In genomic region chr4:170058745-170059144, GRCh38 we compare ENCODE assay signal across 9 cellular contexts.
"Had no signal": no experiment of that assay in that cellular context is flagged by ENCODE, and none has a peak within 500 bp of the region (broad histone marks: within the 10 kb centered on the region; RNA-seq: fewer than 3 reads in every experiment).

No MANE protein-coding gene starts in this region.

- H3K4me2 ChIP-seq: KMS-11 had no signal

- ATAC-seq: HCT116 had no signal

- H3K27ac Mint-ChIP-seq: HFFc6 had no signal

- H3K9me3 ChIP-seq: HAP-1 had no signal

- H3K9me3 Mint-ChIP-seq: HFFc6 had no signal

- DNase-seq: GM23248, GOT3, H7, HFFc6, KBM-7 had no signal

- H3K4me3 Mint-ChIP-seq: HFFc6 had no signal

- H3K9ac ChIP-seq: GM23248, KMS-11 had no signal

- FAIRE-seq: HTR-8/SVneo had no signal

- H3K4me1 ChIP-seq: HAP-1 had no signal

- H3K27ac ChIP-seq: GM23248, KMS-11 had no signal

- H3K4me3 ChIP-seq: GM23248, HAP-1 had no signal
